9 cellular contexts compared by ENCODE assay signal in the genomic region with DNA sequence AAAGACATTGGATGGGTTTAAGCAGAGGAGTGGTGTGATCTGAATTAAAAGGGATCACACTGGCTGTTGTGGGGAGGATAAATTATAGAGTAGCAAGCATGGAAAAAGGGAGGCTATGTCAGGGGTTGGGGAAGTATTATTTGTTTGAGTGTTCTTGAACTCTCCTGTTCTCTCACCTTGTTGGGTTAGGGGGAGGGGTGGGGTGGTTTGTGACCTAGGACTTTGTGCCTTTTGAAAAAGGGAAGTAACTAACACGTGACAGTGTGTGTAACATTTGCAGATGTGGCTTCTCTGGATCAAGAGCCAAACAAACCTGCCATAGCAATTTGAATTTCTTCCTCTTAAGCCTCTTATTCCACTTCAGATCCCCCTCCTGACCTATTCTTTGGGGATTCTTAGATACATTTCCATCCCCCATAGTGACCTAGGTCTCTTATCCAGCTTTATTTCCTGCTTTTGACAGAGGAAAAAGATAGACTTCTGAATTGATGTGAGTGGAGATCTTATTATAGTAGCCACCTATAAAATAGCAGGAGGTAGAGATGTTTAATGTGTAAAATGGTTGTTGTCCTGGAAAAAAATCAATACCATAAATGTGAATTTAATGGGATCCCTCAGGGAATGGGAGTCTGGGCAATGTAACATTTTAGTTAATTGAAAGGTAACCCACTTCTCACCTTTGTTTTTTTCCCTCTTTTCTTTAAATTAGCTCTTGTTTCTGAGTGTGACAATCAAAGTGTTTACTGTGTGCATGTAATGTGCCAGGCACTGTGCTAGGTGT.
DNase-seq lines count a peak whose midpoint lies in the region; ATAC-seq lines count a peak whose summit lies in the region.
"Had no signal": no experiment of that assay in that cellular context is flagged by ENCODE, and none has a peak within 500 bp of the region (broad histone marks: within the 10 kb centered on the region; RNA-seq: fewer than 3 reads in every experiment).

No MANE protein-coding gene starts in this region.

- H3K27me3 Mint-ChIP-seq in activated T-cell treated with anti-CD3 and anti-CD28 coated beads, Interleukin-2, amount 50 U/mL, for 24 hours, result peaks cover 17% of the 10 kb centered on the region
- H3K27me3 Mint-ChIP-seq in stimulated activated naive B cell treated with anti-CD40 and anti-IgM and Interleukin-4, amounts not matched to agents 10 μg/mL and 1 μg/mL and 100 μg/mL, for 72 hours, result no peaks in the 10 kb centered on the region

- peaks cover 36% of the 10 kb centered on the region for H3K4me1 Mint-ChIP-seq in activated T-cell treated with anti-CD3 and anti-CD28 coated beads, Interleukin-2, amount 50 U/mL, for 24 hours (ENCODE audit: low read depth)
- H3K4me1 Mint-ChIP-seq in stimulated activated naive B cell treated with anti-CD40 and anti-IgM and Interleukin-4, amounts not matched to agents 10 μg/mL and 1 μg/mL and 100 μg/mL, for 72 hours, result peaks cover 56 to 81% of the 10 kb centered on the region in 2 donors

- no peaks in the 10 kb centered on the region for H3K36me3 Mint-ChIP-seq in activated T-cell treated with anti-CD3 and anti-CD28 coated beads, Interleukin-2, amount 50 U/mL, for 24 hours (ENCODE audit: low read depth)
- H3K36me3 Mint-ChIP-seq in stimulated activated naive B cell treated with anti-CD40 and anti-IgM and Interleukin-4, amounts not matched to agents 10 μg/mL and 1 μg/mL and 100 μg/mL, for 72 hours, result no peaks in the 10 kb centered on the region

- no peaks in the 10 kb centered on the region for H3K9me3 Mint-ChIP-seq in activated T-cell treated with anti-CD3 and anti-CD28 coated beads, Interleukin-2, amount 50 U/mL, for 24 hours
- peaks cover 4% of the 10 kb centered on the region in 2 donors for H3K9me3 Mint-ChIP-seq in stimulated activated naive B cell treated with anti-CD40 and anti-IgM and Interleukin-4, amounts not matched to agents 10 μg/mL and 1 μg/mL and 100 μg/mL, for 72 hours

- H3K27ac Mint-ChIP-seq in activated T-cell treated with anti-CD3 and anti-CD28 coated beads, Interleukin-2, amount 50 U/mL, for 24 hours, result peak overlapping the region; percentile 4
- H3K27ac Mint-ChIP-seq in stimulated activated naive B cell treated with anti-CD40 and anti-IgM and Interleukin-4, amounts not matched to agents 10 μg/mL and 1 μg/mL and 100 μg/mL, for 72 hours, result peak overlapping the region; percentile 89

- ATAC-seq in HG03060 (IDR thresholded peaks at IDR 0.05; ENCODE audit: low read depth, unreplicated experiment), result peak; percentile 43
- peak; percentile 82 to 89 for ATAC-seq in stimulated activated naive B cell treated with anti-CD40 and anti-IgM and Interleukin-4, amounts not matched to agents 10 μg/mL and 1 μg/mL and 100 μg/mL, for 72 hours (replicated peaks)

- DNase-seq in activated T-cell treated with anti-CD3 and anti-CD28 coated beads, Interleukin-2, amount 50 U/mL, for 24 hours, result no peak
- DNase-seq in activated T-cell treated with anti-CD3 and anti-CD28 coated beads, Interleukin-2, amount 50 U/mL, for 1 hour, result no peak
- DNase-seq in NOMO-1 treated with DMSO at 0.1 percent for 48 hours (lab: John Stamatoyannopoulos, UW; ENCODE audit: unreplicated experiment) (peak; percentile 48), occipital lobe (lab: John Stamatoyannopoulos, UW) (no peak), nucleus accumbens (lab: John Stamatoyannopoulos, UW) (no peak), SHP77 (lab: John Stamatoyannopoulos, UW) (no peak)
- peak; percentile 35 for DNase-seq in stimulated activated naive B cell treated with anti-CD40 and anti-IgM and Interleukin-4, amounts not matched to agents 10 μg/mL and 1 μg/mL and 100 μg/mL, for 72 hours
- DNase-seq: IMR-90 had no signal

- H3K4me3 Mint-ChIP-seq in activated T-cell treated with anti-CD3 and anti-CD28 coated beads, Interleukin-2, amount 50 U/mL, for 24 hours, result no peak overlapping the region
- H3K4me3 Mint-ChIP-seq in stimulated activated naive B cell treated with anti-CD40 and anti-IgM and Interleukin-4, amounts not matched to agents 10 μg/mL and 1 μg/mL and 100 μg/mL, for 72 hours, result peak overlapping the region in 1 of 2 donors; percentile 31

Comparison
In these comparisons a context has a peak if more than half of its experiments do, and no peak if none do; other contexts are left out.
1. DNase-seq: peak in NOMO-1 treated with DMSO at 0.1 percent for 48 hours (single experiment) and stimulated activated naive B cell treated with anti-CD40 and anti-IgM and Interleukin-4, amounts not matched to agents 10 μg/mL and 1 μg/mL and 100 μg/mL, for 72 hours (single experiment); none in activated T-cell treated with anti-CD3 and anti-CD28 coated beads, Interleukin-2, amount 50 U/mL, for 24 hours (single experiment), activated T-cell treated with anti-CD3 and anti-CD28 coated beads, Interleukin-2, amount 50 U/mL, for 1 hour (single experiment), occipital lobe (single experiment), nucleus accumbens (0 of 56) and SHP77 (0 of 2).